In genomic region chr6:87436435-87436834, GRCh38 we compare ENCODE assay signal across 8 cellular contexts.
A peak's percentile ranks its signal among the peaks of the same experiment; 100 is the strongest.
DNase-seq lines count a peak whose midpoint lies in the region; ATAC-seq lines count a peak whose summit lies in the region.

No MANE protein-coding gene starts in this region.

- peak; percentile 73 for ATAC-seq in GM18867 (IDR thresholded peaks at IDR 0.05; ENCODE audit: unreplicated experiment)
- no peak for ATAC-seq in HG03520 (IDR thresholded peaks at IDR 0.05; ENCODE audit: unreplicated experiment)
- ATAC-seq in HG02610 (IDR thresholded peaks at IDR 0.05; ENCODE audit: unreplicated experiment) = no peak
- no peak for ATAC-seq in HG02970 (IDR thresholded peaks at IDR 0.05; ENCODE audit: low FRiP score, unreplicated experiment)

- DNase-seq in NCI-H1048 (lab: John Stamatoyannopoulos, UW) (peak; percentile 26), globus pallidus (ENCODE audit: low spot score) (peak; percentile 12)
- DNase-seq in activated T-cell treated with anti-CD3 and anti-CD28 coated beads, Interleukin-2, amount 50 U/mL, for 1 hour = peak; percentile 29
- DNase-seq in stimulated activated CD4-positive, alpha-beta T cell treated with anti-CD3 and anti-CD28 coated beads, Interleukin-12 subunit alpha, Interleukin-12 subunit beta, amount 100 ng/mL, for 24 hours (ENCODE audit: low read depth in 2 of 2) = peak; percentile 9 to 14
